24 cellular contexts compared by ENCODE assay signal in genomic region chr2:188527701-188528100, GRCh38.
A peak's percentile ranks its signal among the peaks of the same experiment; 100 is the strongest.
DNase-seq lines count a peak whose midpoint lies in the region; ATAC-seq and TF ChIP-seq lines count a peak whose summit lies in the region.
"Had no signal": no experiment of that assay in that cellular context is flagged by ENCODE, and none has a peak within 500 bp of the region (broad histone marks: within the 10 kb centered on the region; RNA-seq: fewer than 3 reads in every experiment).

No MANE protein-coding gene starts in this region.

- H3K27me3 ChIP-seq in heart right ventricle (no peaks in the 10 kb centered on the region), heart left ventricle (no peaks in the 10 kb centered on the region), left lung (no peaks in the 10 kb centered on the region), gastrocnemius medialis (no peaks in the 10 kb centered on the region)
- H3K27me3 ChIP-seq: brain microvascular endothelial cell had no signal

- TF ChIP-seq POLR2A in heart left ventricle (IDR thresholded peaks at IDR 0.05), result no peak
- no peak for TF ChIP-seq POLR2A in gastrocnemius medialis (IDR thresholded peaks at IDR 0.05)

- DNase-seq in heart right ventricle (no peak), heart left ventricle (no peak), fibroblast of the aortic adventitia (ENCODE audit: low read depth) (peak; percentile 27), sciatic nerve (ENCODE audit: low spot score) (no peak), left lung (no peak), SIG-M5 treated with dmso at 0.1 percent for 504 hours (lab: John Stamatoyannopoulos, UW; ENCODE audit: unreplicated experiment) (no peak), gastrocnemius medialis (no peak), DMS 273 (lab: John Stamatoyannopoulos, UW; ENCODE audit: unreplicated experiment) (no peak)
- DNase-seq: activated CD8-positive, alpha-beta T cell treated with anti-CD3 and anti-CD28 coated beads, Interleukin-2, amount 10 ng/mL, durations not matched to agents 7 days and 5 days; activated T-cell treated with anti-CD3 and anti-CD28 coated beads, Interleukin-2, amount 50 U/mL, for 48 hours; dermis blood vessel endothelial cell; DMS79; immature natural killer cell; KG1; NCI-H1048; NCI-H2029 treated with DMSO at 0.1 percent for 48 hours; NCI-H510A treated with DMSO at 0.1 percent for 48 hours; stimulated activated CD4-positive, alpha-beta T cell treated with anti-CD3 and anti-CD28 coated beads, Interleukin-1b, Interleukin-23, amount 100 ng/mL, for 48 hours; T-cell; WERI-Rb-1 had no signal

- no peaks in the 10 kb centered on the region for H3K36me3 ChIP-seq in heart right ventricle
- no peaks in the 10 kb centered on the region for H3K36me3 ChIP-seq in heart left ventricle
- H3K36me3 ChIP-seq in left lung, result no peaks in the 10 kb centered on the region
- no peaks in the 10 kb centered on the region for H3K36me3 ChIP-seq in gastrocnemius medialis
- H3K36me3 ChIP-seq: brain microvascular endothelial cell, WERI-Rb-1 had no signal

- TF ChIP-seq CTCF in heart right ventricle (IDR thresholded peaks at IDR 0.05) (no peak), heart left ventricle (IDR thresholded peaks at IDR 0.05) (no peak), fibroblast of the aortic adventitia (IDR thresholded peaks at IDR 0.05; ENCODE audit: insufficient read depth, low read length) (no peak), left lung (IDR thresholded peaks at IDR 0.05) (no peak), gastrocnemius medialis (IDR thresholded peaks at IDR 0.05 in 4 of 5, conservative IDR thresholded peaks at IDR 0.05 in 1 of 5) (no peak)

- in situ Hi-C loops in gastrocnemius medialis (cut with MboI; ENCODE audit: low sequenced_read_pairs in 4 of 4), result loop anchor here (10.0 to 25.0 kb wide), 4 partner anchors 447 to 887 kb away; partner anchors contain the start of gene COL3A1 (in 3 of the 4)

- H3K4me3 ChIP-seq in heart right ventricle (peak overlapping the region in 2 of 10 donors; percentile 16 to 20), heart left ventricle (peak overlapping the region in 3 of 12 donors; percentile 16 to 31 (median 30)), fibroblast of the aortic adventitia (ENCODE audit: low read depth, low read length) (peak overlapping the region; percentile 15), left lung (no peak overlapping the region), gastrocnemius medialis (no peak overlapping the region)
- H3K4me3 ChIP-seq: A549 had no signal

- H3K4me1 ChIP-seq in heart right ventricle (peaks cover 0 to 14% (median 0%) of the 10 kb centered on the region in 9 donors), heart left ventricle (peaks cover 0 to 11% (median 0%) of the 10 kb centered on the region in 12 donors), left lung (no peaks in the 10 kb centered on the region), gastrocnemius medialis (peaks cover 0 to 2% of the 10 kb centered on the region in 2 donors)

- WGBS in heart right ventricle, 2 donors, result 68 to 70% methylated on average over 2 of the region's 2 CpGs
- WGBS in heart left ventricle, 4 donors, result 67 to 76% (median 71%) methylated on average over 2 of the region's 2 CpGs

- H3K9me3 ChIP-seq in heart right ventricle (peaks cover 0 to 8% (median 0%) of the 10 kb centered on the region in 11 donors), heart left ventricle (peaks cover 0 to 7% (median 0%) of the 10 kb centered on the region in 12 donors), left lung (no peaks in the 10 kb centered on the region), gastrocnemius medialis (no peaks in the 10 kb centered on the region)
- H3K9me3 ChIP-seq: A549 had no signal

- peak in 1 of 8 donors; percentile 42 for ATAC-seq in heart right ventricle
- no peak for ATAC-seq in heart left ventricle
- peak; percentile 51 for ATAC-seq in sciatic nerve
- ATAC-seq in left lung, result no peak
- ATAC-seq in gastrocnemius medialis, result no peak
- ATAC-seq: A549; activated CD8-positive, alpha-beta T cell treated with anti-CD3 and anti-CD28 coated beads, Interleukin-2, amount 10 ng/mL, durations not matched to agents 7 days and 5 days; natural killer cell treated with Interleukin-12 subunit alpha and Interleukin-12 subunit beta and Interleukin-15 and Interleukin-18, amount 100 ng/mL, for 72 hours; T-cell had no signal

- intact Hi-C loops in heart right ventricle (cut with DNase I) (loop anchor here in 9 of 10 donors (5.0 to 10.0 kb wide), 9 partner anchors 237 to 887 kb away; partner anchors contain the start of gene COL3A1 (in 1 of the 9)), heart left ventricle (cut with DNase I) (loop anchor here in 9 of 10 donors (5.0 to 10.0 kb wide), 8 partner anchors 447 to 885 kb away; partner anchors contain the start of gene COL3A1 (in 3 of the 9)), sciatic nerve (cut with DNase I) (no loop called here), left lung (cut with DNase I) (loop anchor here in 1 of 2 donors (10.0 kb wide), 1 partner anchor 447 kb away; the partner anchor contains the start of gene COL3A1), gastrocnemius medialis (cut with DNase I; ENCODE audit: low total_unique reads) (loop anchor here (2.0 to 10.0 kb wide), 3 partner anchors 457 to 885 kb away; no protein-coding TSS in a partner anchor)

- peak overlapping the region in 6 of 10 donors; percentile 4 to 41 (median 26) for H3K27ac ChIP-seq in heart right ventricle
- peak overlapping the region in 5 of 12 donors; percentile 20 to 53 (median 33) for H3K27ac ChIP-seq in heart left ventricle
- peak overlapping the region in 1 of 2 donors; percentile 51 for H3K27ac ChIP-seq in left lung
- peak overlapping the region in 2 of 4 donors; percentile 5 to 13 for H3K27ac ChIP-seq in gastrocnemius medialis
- H3K27ac ChIP-seq: A549, brain microvascular endothelial cell, C4-2B, WERI-Rb-1 had no signal
